18 cellular contexts compared by ENCODE assay signal in the genomic region with DNA sequence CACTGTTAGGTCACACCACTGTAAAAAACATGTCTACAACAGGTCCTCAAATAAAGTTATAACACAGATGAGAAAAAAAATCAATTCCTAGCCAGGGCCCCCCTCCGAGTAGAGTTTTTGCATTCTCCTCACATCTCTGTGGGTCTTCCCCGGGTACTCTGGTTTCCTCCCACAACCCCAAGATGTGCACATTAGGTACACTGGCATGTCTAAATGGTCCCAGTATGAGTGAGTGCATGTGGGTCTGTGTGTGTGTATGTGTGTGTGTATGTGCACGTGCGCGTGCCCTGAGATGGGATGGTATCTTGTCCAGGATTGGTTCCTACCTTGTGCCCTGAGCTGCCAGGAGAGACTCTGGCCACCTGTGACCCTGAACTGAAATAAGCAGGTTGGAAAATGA. TPM values are rescaled to one million over a fixed set of nuclear protein-coding genes. Genes with fewer than 3 reads are reported as not detected.
DNase-seq lines count a peak whose midpoint lies in the region; ATAC-seq and TF ChIP-seq lines count a peak whose summit lies in the region.
"Had no signal": no experiment of that assay in that cellular context is flagged by ENCODE, and none has a peak within 500 bp of the region (broad histone marks: within the 10 kb centered on the region; RNA-seq: fewer than 3 reads in every experiment).

No MANE protein-coding gene starts in this region.

- POLR2A ChIA-PET in activated CD4-positive, alpha-beta T cell treated with anti-CD3 and anti-CD28 coated beads for 36 hours (lab: Charles Lee), result no interaction called here
- POLR2A ChIA-PET in activated naive CD8-positive, alpha-beta T cell treated with anti-CD3 and anti-CD28 coated beads, Interleukin-2, amount 10 ng/mL, durations not matched to agents 7 days and 5 days (lab: Charles Lee), result no interaction called here

- no peak overlapping the region for H3K4me3 Mint-ChIP-seq in activated CD4-positive, alpha-beta T cell treated with anti-CD3 and anti-CD28 coated beads for 36 hours
- H3K4me3 Mint-ChIP-seq in activated naive CD8-positive, alpha-beta T cell treated with anti-CD3 and anti-CD28 coated beads, Interleukin-2, amount 10 ng/mL, durations not matched to agents 7 days and 5 days, result peak overlapping the region; percentile 38
- H3K4me3 Mint-ChIP-seq in activated naive CD8-positive, alpha-beta T cell treated with anti-CD3 and anti-CD28 coated beads for 36 hours, result no peak overlapping the region
- no peak overlapping the region for H3K4me3 Mint-ChIP-seq in activated naive CD8-positive, alpha-beta T cell treated with anti-CD3 and anti-CD28 coated beads, Interleukin-2, amount 50 U/mL, for 24 hours
- H3K4me3 Mint-ChIP-seq: CD14-positive monocyte, HFFc6 had no signal

- DNase-seq in activated CD4-positive, alpha-beta T cell treated with anti-CD3 and anti-CD28 coated beads for 36 hours, result peak; percentile 13
- DNase-seq in activated CD4-positive, alpha-beta T cell treated with anti-CD3 and anti-CD28 coated beads for 4 hours, result no peak
- DNase-seq in activated naive CD8-positive, alpha-beta T cell treated with anti-CD3 and anti-CD28 coated beads, Interleukin-2, amount 10 ng/mL, durations not matched to agents 7 days and 5 days, result no peak
- no peak for DNase-seq in activated naive CD8-positive, alpha-beta T cell treated with anti-CD3 and anti-CD28 coated beads for 36 hours
- no peak for DNase-seq in activated naive CD8-positive, alpha-beta T cell treated with anti-CD3 and anti-CD28 coated beads, Interleukin-2, amount 50 U/mL, for 24 hours
- DNase-seq in NCI-H187 (lab: John Stamatoyannopoulos, UW) (no peak), upper lobe of right lung (no peak)
- DNase-seq in stimulated activated CD4-positive, alpha-beta T cell treated with anti-CD3 and anti-CD28 coated beads, Interleukin-12 subunit alpha, Interleukin-12 subunit beta, amount 100 ng/mL, for 4 hours, result no peak
- DNase-seq: DMS79 treated with DMSO at 0.1 percent for 48 hours, HFFc6, NCI-H1694 treated with DMSO at 0.1 percent for 48 hours, NCI-H2107, NCI-H510A, NCI-H774 had no signal

- ATAC-seq in activated CD4-positive, alpha-beta T cell treated with anti-CD3 and anti-CD28 coated beads for 36 hours, result no peak
- no peak for ATAC-seq in activated naive CD8-positive, alpha-beta T cell treated with anti-CD3 and anti-CD28 coated beads, Interleukin-2, amount 10 ng/mL, durations not matched to agents 7 days and 5 days (ENCODE audit: low read depth)
- no peak for ATAC-seq in activated naive CD8-positive, alpha-beta T cell treated with anti-CD3 and anti-CD28 coated beads, Interleukin-2, amount 50 U/mL, for 24 hours
- ATAC-seq in upper lobe of right lung, result no peak
- ATAC-seq: Right ventricle myocardium inferior had no signal

- TF ChIP-seq CTCF in upper lobe of right lung (IDR thresholded peaks at IDR 0.05), result no peak

- peak overlapping the region; percentile 73 for H3K27ac Mint-ChIP-seq in activated CD4-positive, alpha-beta T cell treated with anti-CD3 and anti-CD28 coated beads for 36 hours
- peak overlapping the region; percentile 68 for H3K27ac Mint-ChIP-seq in activated naive CD8-positive, alpha-beta T cell treated with anti-CD3 and anti-CD28 coated beads, Interleukin-2, amount 10 ng/mL, durations not matched to agents 7 days and 5 days
- H3K27ac Mint-ChIP-seq in activated naive CD8-positive, alpha-beta T cell treated with anti-CD3 and anti-CD28 coated beads for 36 hours, result no peak overlapping the region
- H3K27ac Mint-ChIP-seq in activated naive CD8-positive, alpha-beta T cell treated with anti-CD3 and anti-CD28 coated beads, Interleukin-2, amount 50 U/mL, for 24 hours, result peak overlapping the region; percentile 28
- H3K27ac Mint-ChIP-seq: HFFc6 had no signal

- no peak overlapping the region for H3K4me3 ChIP-seq in upper lobe of right lung

- H3K4me1 Mint-ChIP-seq in activated CD4-positive, alpha-beta T cell treated with anti-CD3 and anti-CD28 coated beads for 36 hours, result peaks cover 39% of the 10 kb centered on the region
- H3K4me1 Mint-ChIP-seq in activated naive CD8-positive, alpha-beta T cell treated with anti-CD3 and anti-CD28 coated beads, Interleukin-2, amount 10 ng/mL, durations not matched to agents 7 days and 5 days, result peaks cover 28% of the 10 kb centered on the region
- peaks cover 21% of the 10 kb centered on the region for H3K4me1 Mint-ChIP-seq in activated naive CD8-positive, alpha-beta T cell treated with anti-CD3 and anti-CD28 coated beads for 36 hours
- H3K4me1 Mint-ChIP-seq in activated naive CD8-positive, alpha-beta T cell treated with anti-CD3 and anti-CD28 coated beads, Interleukin-2, amount 50 U/mL, for 24 hours, result peaks cover 39% of the 10 kb centered on the region

- no peaks in the 10 kb centered on the region for H3K27me3 Mint-ChIP-seq in activated CD4-positive, alpha-beta T cell treated with anti-CD3 and anti-CD28 coated beads for 36 hours
- H3K27me3 Mint-ChIP-seq in activated naive CD8-positive, alpha-beta T cell treated with anti-CD3 and anti-CD28 coated beads, Interleukin-2, amount 10 ng/mL, durations not matched to agents 7 days and 5 days, result no peaks in the 10 kb centered on the region
- H3K27me3 Mint-ChIP-seq in activated naive CD8-positive, alpha-beta T cell treated with anti-CD3 and anti-CD28 coated beads for 36 hours, result no peaks in the 10 kb centered on the region
- no peaks in the 10 kb centered on the region for H3K27me3 Mint-ChIP-seq in activated naive CD8-positive, alpha-beta T cell treated with anti-CD3 and anti-CD28 coated beads, Interleukin-2, amount 50 U/mL, for 24 hours

- peaks cover 48% of the 10 kb centered on the region for H3K36me3 ChIP-seq in upper lobe of right lung

- peaks cover 14% of the 10 kb centered on the region for H3K4me1 ChIP-seq in upper lobe of right lung

- H3K36me3 Mint-ChIP-seq in activated CD4-positive, alpha-beta T cell treated with anti-CD3 and anti-CD28 coated beads for 36 hours (ENCODE audit: low read depth), result peaks cover 20% of the 10 kb centered on the region
- peaks cover 12% of the 10 kb centered on the region for H3K36me3 Mint-ChIP-seq in activated naive CD8-positive, alpha-beta T cell treated with anti-CD3 and anti-CD28 coated beads, Interleukin-2, amount 10 ng/mL, durations not matched to agents 7 days and 5 days
- peaks cover 9% of the 10 kb centered on the region for H3K36me3 Mint-ChIP-seq in activated naive CD8-positive, alpha-beta T cell treated with anti-CD3 and anti-CD28 coated beads for 36 hours
- peaks cover 27% of the 10 kb centered on the region for H3K36me3 Mint-ChIP-seq in activated naive CD8-positive, alpha-beta T cell treated with anti-CD3 and anti-CD28 coated beads, Interleukin-2, amount 50 U/mL, for 24 hours (ENCODE audit: low read depth)

- CTCF ChIA-PET in activated CD4-positive, alpha-beta T cell treated with anti-CD3 and anti-CD28 coated beads for 36 hours (lab: Charles Lee), result interaction anchor here (0.6 to 1.1 kb wide), 2 partner anchors 11 to 35 kb away, joined by 3 to 5 read pairs; no protein-coding TSS in a partner anchor

- H3K9me3 Mint-ChIP-seq in activated CD4-positive, alpha-beta T cell treated with anti-CD3 and anti-CD28 coated beads for 36 hours (ENCODE audit: low read depth), result no peaks in the 10 kb centered on the region
- no peaks in the 10 kb centered on the region for H3K9me3 Mint-ChIP-seq in activated naive CD8-positive, alpha-beta T cell treated with anti-CD3 and anti-CD28 coated beads, Interleukin-2, amount 10 ng/mL, durations not matched to agents 7 days and 5 days
- H3K9me3 Mint-ChIP-seq in activated naive CD8-positive, alpha-beta T cell treated with anti-CD3 and anti-CD28 coated beads for 36 hours, result no peaks in the 10 kb centered on the region
- no peaks in the 10 kb centered on the region for H3K9me3 Mint-ChIP-seq in activated naive CD8-positive, alpha-beta T cell treated with anti-CD3 and anti-CD28 coated beads, Interleukin-2, amount 50 U/mL, for 24 hours
- H3K9me3 Mint-ChIP-seq: CD14-positive monocyte, HFFc6 had no signal

- intact Hi-C loops in activated CD4-positive, alpha-beta T cell treated with anti-CD3 and anti-CD28 coated beads for 36 hours (cut with DNase I, micrococcal nuclease), result loop anchor here in 1 of 2 experiments (10.0 kb wide), 1 partner anchor 914 kb away; a partner anchor contains a TSS
- intact Hi-C loops in upper lobe of right lung (cut with DNase I), result no loop called here

- no peaks in the 10 kb centered on the region for H3K9me3 ChIP-seq in upper lobe of right lung

- no peak overlapping the region for H3K27ac ChIP-seq in upper lobe of right lung
- H3K27ac ChIP-seq: 22Rv1, KMS-11 had no signal

- H3K27me3 ChIP-seq in upper lobe of right lung, result no peaks in the 10 kb centered on the region

RNA-seq across cellular contexts. Expression of a gene that starts 4.9 kb away (rescaled TPM):
- total RNA-seq in activated CD4-positive, alpha-beta T cell treated with anti-CD3 and anti-CD28 coated beads for 36 hours, result 10 to 100 TPM in 1 of 2 experiments, 1 to 10 TPM in 1; 9.6 to 10.1 TPM
- 10 to 100 TPM in 1 of 2 experiments, 1 to 10 TPM in 1; 9.3 to 10.0 TPM for total RNA-seq in activated naive CD8-positive, alpha-beta T cell treated with anti-CD3 and anti-CD28 coated beads, Interleukin-2, amount 10 ng/mL, durations not matched to agents 7 days and 5 days
- total RNA-seq in activated naive CD8-positive, alpha-beta T cell treated with anti-CD3 and anti-CD28 coated beads for 36 hours, result 10 to 100 TPM; 10.1 TPM
- total RNA-seq in upper lobe of right lung, result 7.5 TPM

RNA-seq across cellular contexts. Expression of a gene that starts 5.0 kb away (rescaled TPM):
- total RNA-seq in activated CD4-positive, alpha-beta T cell treated with anti-CD3 and anti-CD28 coated beads for 36 hours, result 10 to 100 TPM; 26.1 to 27.5 TPM
- total RNA-seq in activated naive CD8-positive, alpha-beta T cell treated with anti-CD3 and anti-CD28 coated beads, Interleukin-2, amount 10 ng/mL, durations not matched to agents 7 days and 5 days, result 10 to 100 TPM; 19.2 to 20.0 TPM
- 10 to 100 TPM; 36.5 to 37.4 TPM for total RNA-seq in activated naive CD8-positive, alpha-beta T cell treated with anti-CD3 and anti-CD28 coated beads for 36 hours
- 13.1 TPM for total RNA-seq in upper lobe of right lung

RNA-seq across cellular contexts. Expression of a gene that starts 39.3 kb away (rescaled TPM):
- 10 to 100 TPM; 12.4 to 15.3 TPM for total RNA-seq in activated CD4-positive, alpha-beta T cell treated with anti-CD3 and anti-CD28 coated beads for 36 hours
- total RNA-seq in activated naive CD8-positive, alpha-beta T cell treated with anti-CD3 and anti-CD28 coated beads, Interleukin-2, amount 10 ng/mL, durations not matched to agents 7 days and 5 days, result 10 to 100 TPM; 15.7 to 15.8 TPM
- total RNA-seq in activated naive CD8-positive, alpha-beta T cell treated with anti-CD3 and anti-CD28 coated beads for 36 hours, result 10 to 100 TPM; 20.6 to 20.8 TPM
- 11.3 TPM for total RNA-seq in upper lobe of right lung
